Comparison of ENCODE assay signal across 25 cellular contexts in the genomic region with DNA sequence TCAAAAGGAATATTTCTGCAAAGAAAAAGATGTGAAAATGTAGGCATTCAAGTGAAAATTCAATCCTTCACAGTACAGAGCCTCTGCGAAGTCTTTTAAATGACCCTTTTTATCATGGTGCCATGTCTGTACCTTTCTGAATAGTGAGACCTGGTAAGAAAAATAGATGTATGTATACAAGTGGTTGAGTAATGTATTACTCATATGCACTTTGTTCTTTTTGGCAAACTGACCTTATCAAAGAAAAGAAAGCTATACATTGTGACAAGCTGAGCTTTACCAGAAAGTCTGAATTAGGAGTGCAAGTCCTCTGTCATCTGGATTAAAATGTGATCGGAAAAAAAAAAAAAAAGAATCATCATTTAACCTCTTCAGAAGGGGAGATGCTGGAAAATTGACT.
"Had no signal": no experiment of that assay in that cellular context is flagged by ENCODE, and none has a peak within 500 bp of the region (broad histone marks: within the 10 kb centered on the region; RNA-seq: fewer than 3 reads in every experiment).

No MANE protein-coding gene starts in this region.

- DNase-seq: dorsolateral prefrontal cortex; effector CD4-positive, alpha-beta T cell; glutamatergic neuron; heart right ventricle; hippocampal formation; kidney glomerular epithelial cell; left colon; left ventricle myocardium inferior; lower lobe of right lung; natural killer cell; stimulated activated CD4-positive, alpha-beta T cell treated with anti-CD3 and anti-CD28 coated beads, Interleukin-12 subunit alpha, Interleukin-12 subunit beta, amount 100 ng/mL, for 4 hours; stimulated activated CD4-positive, alpha-beta T cell treated with anti-CD3 and anti-CD28 coated beads, Interleukin-1b, Interleukin-23, amount 100 ng/mL, for 48 hours; stimulated activated CD4-positive, alpha-beta T cell treated with anti-CD3 and anti-CD28 coated beads, Interleukin-4, amount 100 ng/mL, for 1 hour; stimulated activated CD8-positive, alpha-beta memory T cell treated with anti-CD3 and anti-CD28 coated beads, Interleukin-4, amount 100 ng/mL, for 48 hours; stimulated activated naive CD4-positive, alpha-beta T cell; stimulated activated naive CD8-positive, alpha-beta T cell treated with anti-CD3 and anti-CD28 coated beads, Interleukin-15, amount 100 ng/mL, for 72 hours; thyroid gland; trophoblast cell had no signal

- H3K27me3 ChIP-seq: dorsolateral prefrontal cortex, thyroid gland, vagina had no signal

- H3K36me3 ChIP-seq: heart right ventricle, left ventricle myocardium inferior, lower lobe of right lung, thyroid gland, vagina had no signal

- H3K27ac ChIP-seq: epithelial cell of prostate, foreskin keratinocyte, heart right ventricle, left ventricle myocardium inferior, lower lobe of right lung, parathyroid adenoma, thyroid gland, vagina had no signal

- H3K4me1 ChIP-seq: foreskin keratinocyte, heart right ventricle, left ventricle myocardium inferior, lower lobe of right lung, parathyroid adenoma, thyroid gland, vagina had no signal

- ATAC-seq: esophagus mucosa; foreskin keratinocyte; heart right ventricle; left colon; lower lobe of right lung; natural killer cell; sciatic nerve; stimulated activated naive CD8-positive, alpha-beta T cell treated with anti-CD3 and anti-CD28 coated beads, Interleukin-15, amount 100 ng/mL, for 72 hours had no signal

- H3K9me3 ChIP-seq: heart right ventricle, left ventricle myocardium inferior, lower lobe of right lung, thyroid gland, vagina had no signal

- H3K4me3 ChIP-seq: heart right ventricle, left ventricle myocardium inferior, lower lobe of right lung, smooth muscle cell, thyroid gland, vagina had no signal
